ENCODE assay signal across 20 cellular contexts in genomic region chr1:171883844-171884243, GRCh38. TPM values are rescaled to one million over a fixed set of nuclear protein-coding genes. Genes with fewer than 3 reads are reported as not detected.
DNase-seq lines count a peak whose midpoint lies in the region; ATAC-seq and TF ChIP-seq lines count a peak whose summit lies in the region.
"Had no signal": no experiment of that assay in that cellular context is flagged by ENCODE, and none has a peak within 500 bp of the region (broad histone marks: within the 10 kb centered on the region; RNA-seq: fewer than 3 reads in every experiment).

No MANE protein-coding gene starts in this region.

- peaks cover 0 to 2% of the 10 kb centered on the region in 2 donors for H3K4me1 ChIP-seq in neuronal stem cell (ENCODE audit: control insufficient read depth in 2 of 2, insufficient read depth in 1 of 2, low read depth in 1 of 2, low read length in 2 of 2)

- no peak overlapping the region for H4K91ac ChIP-seq in neuronal stem cell (ENCODE audit: low read depth, low read length, poor library complexity)

- peak; percentile 57 for DNase-seq in activated naive CD4-positive, alpha-beta T cell treated with anti-CD3 and anti-CD28 coated beads for 36 hours
- no peak for DNase-seq in activated naive CD4-positive, alpha-beta T cell (lab: John Stamatoyannopoulos, UW)
- DNase-seq in GM20000 (ENCODE audit: low spot score) (peak; percentile 14), neuronal stem cell (ENCODE audit: low spot score) (no peak), NCI-H1930 (lab: John Stamatoyannopoulos, UW) (no peak), lower leg skin (ENCODE audit: low spot score in 2 of 2) (no peak)
- DNase-seq in stimulated activated naive CD4-positive, alpha-beta T cell (lab: John Stamatoyannopoulos, UW): no peak
- DNase-seq: ACHN; activated effector memory CD4-positive, alpha-beta T cell treated with anti-CD3 and anti-CD28 coated beads, Interleukin-2, amount 50 U/mL, for 16 hours; cortex of kidney; DMS153; left colon; midbrain; NCI-H1436; retina; RPMI8226 had no signal

- no peak overlapping the region for H4K8ac ChIP-seq in neuronal stem cell (ENCODE audit: low read depth, low read length)

- no peaks in the 10 kb centered on the region for H3K36me3 Mint-ChIP-seq in activated naive CD4-positive, alpha-beta T cell treated with anti-CD3 and anti-CD28 coated beads for 36 hours (ENCODE audit: low read depth)
- H3K36me3 Mint-ChIP-seq: CD14-positive monocyte had no signal

- H3K79me1 ChIP-seq in neuronal stem cell (ENCODE audit: low read depth, low read length): no peaks in the 10 kb centered on the region

- CTCF ChIA-PET in activated naive CD4-positive, alpha-beta T cell treated with anti-CD3 and anti-CD28 coated beads for 36 hours (lab: Charles Lee): no interaction called here

- intact Hi-C loops in activated naive CD4-positive, alpha-beta T cell treated with anti-CD3 and anti-CD28 coated beads for 36 hours (cut with micrococcal nuclease): no loop called here
- intact Hi-C loops in lower leg skin (cut with DNase I; ENCODE audit: low total_unique reads): no loop called here

- no peaks in the 10 kb centered on the region for H3K9me3 ChIP-seq in neuronal stem cell (replicated peaks in 1 of 2; ENCODE audit: control insufficient read depth in 2 of 2, insufficient read depth in 1 of 2, low read depth in 1 of 2, low read length in 2 of 2)

- no peak overlapping the region for H2BK12ac ChIP-seq in neuronal stem cell (ENCODE audit: low read length)

- H3K36me3 ChIP-seq in neuronal stem cell (replicated peaks in 1 of 2; ENCODE audit: control insufficient read depth in 2 of 2, insufficient read depth in 2 of 2, low read length in 2 of 2): no peaks in the 10 kb centered on the region

- no peak overlapping the region for H3K23ac ChIP-seq in neuronal stem cell (ENCODE audit: low read depth, low read length, poor library complexity)

- no peak overlapping the region for H2BK120ac ChIP-seq in neuronal stem cell (ENCODE audit: low read depth, low read length)

- no peak overlapping the region for H3K4me3 Mint-ChIP-seq in activated naive CD4-positive, alpha-beta T cell treated with anti-CD3 and anti-CD28 coated beads for 36 hours
- H3K4me3 Mint-ChIP-seq: brain, CD14-positive monocyte, neural crest cell had no signal

- H2BK15ac ChIP-seq in neuronal stem cell (ENCODE audit: low read length): no peak overlapping the region

- H3K4me2 ChIP-seq in neuronal stem cell (ENCODE audit: insufficient read depth, low read length, poor library complexity, severe bottlenecking): no peak overlapping the region

- H3K27me3 ChIP-seq in neuronal stem cell (ENCODE audit: control insufficient read depth in 3 of 3, insufficient read depth in 3 of 3, low read depth in 1 of 3, low read length in 3 of 3): no peaks in the 10 kb centered on the region

- no peak for TF ChIP-seq POLR2A in lower leg skin (IDR thresholded peaks at IDR 0.05)

- no peak overlapping the region for H3K27ac ChIP-seq in neuronal stem cell (replicated peaks; ENCODE audit: low read length)

- H3K4me3 ChIP-seq in neuronal stem cell (ENCODE audit: low read length in 2 of 2): no peak overlapping the region
- H3K4me3 ChIP-seq in lower leg skin (ENCODE audit: low read depth, poor library complexity, severe bottlenecking): no peak overlapping the region

- H2AK5ac ChIP-seq in neuronal stem cell (ENCODE audit: low read depth, low read length): no peak overlapping the region

- no peak overlapping the region for H2BK5ac ChIP-seq in neuronal stem cell (ENCODE audit: low read length)

- no peak overlapping the region for H3K18ac ChIP-seq in neuronal stem cell (ENCODE audit: low read length)

- no CpG with 5 or more reads among the region's 4 CpGs for WGBS in neuronal stem cell (ENCODE audit: extremely low coverage in 2 of 2, insufficient read length in 2 of 2, insufficient replicate concordance in 1 of 2), 2 donors
- WGBS in lower leg skin, 2 donors: 72 to 81% methylated on average over 4 of the region's 4 CpGs

- no peaks in the 10 kb centered on the region for H3K9me3 Mint-ChIP-seq in activated naive CD4-positive, alpha-beta T cell treated with anti-CD3 and anti-CD28 coated beads for 36 hours

- H2AFZ ChIP-seq in neuronal stem cell (ENCODE audit: low read length): peak overlapping the region; percentile 57

- H3K14ac ChIP-seq in neuronal stem cell (ENCODE audit: low read length): no peak overlapping the region

- ATAC-seq in HG03565 (IDR thresholded peaks at IDR 0.05; ENCODE audit: unreplicated experiment): peak; percentile 66
- ATAC-seq: left colon had no signal

- H3K4ac ChIP-seq in neuronal stem cell (ENCODE audit: low read length): no peak overlapping the region

- H3K9ac ChIP-seq in neuronal stem cell (ENCODE audit: low read depth, low read length, poor library complexity): no peak overlapping the region

- H3K27me3 Mint-ChIP-seq in activated naive CD4-positive, alpha-beta T cell treated with anti-CD3 and anti-CD28 coated beads for 36 hours (ENCODE audit: low read depth): no peaks in the 10 kb centered on the region
- H3K27me3 Mint-ChIP-seq: brain had no signal

- H3K27ac Mint-ChIP-seq in activated naive CD4-positive, alpha-beta T cell treated with anti-CD3 and anti-CD28 coated beads for 36 hours: no peak overlapping the region
- H3K27ac Mint-ChIP-seq: brain, CD14-positive monocyte had no signal

- H3K4me1 Mint-ChIP-seq in activated naive CD4-positive, alpha-beta T cell treated with anti-CD3 and anti-CD28 coated beads for 36 hours (ENCODE audit: low read depth): peaks cover 13% of the 10 kb centered on the region
- H3K4me1 Mint-ChIP-seq: CD14-positive monocyte had no signal

- TF ChIP-seq CTCF in GM20000 (IDR thresholded peaks at IDR 0.05; ENCODE audit: extremely low read depth, missing control alignments) (no peak), lower leg skin (IDR thresholded peaks at IDR 0.05) (no peak)

RNA-seq across cellular contexts. Expression of gene DNM3, which starts 42.5 kb away (rescaled TPM):
- total RNA-seq in activated naive CD4-positive, alpha-beta T cell treated with anti-CD3 and anti-CD28 coated beads for 36 hours: under 1 TPM; 0.96 to 0.98 TPM
- 0.59 TPM for polyA plus RNA-seq in neuronal stem cell (2013, experiment 1 of 2)
- polyA plus RNA-seq in neuronal stem cell (2013, experiment 2 of 2): 0.76 TPM
- 1 to 10 TPM; 2.7 to 4.5 (median 4.0) TPM for total RNA-seq in lower leg skin
- polyA plus RNA-seq: CD14-positive monocyte had no signal

Comparison
In these comparisons a context has a peak if more than half of its experiments do, and no peak if none do; other contexts are left out.
1. DNase-seq: peak in activated naive CD4-positive, alpha-beta T cell treated with anti-CD3 and anti-CD28 coated beads for 36 hours (single experiment) and GM20000 (single experiment); none in activated naive CD4-positive, alpha-beta T cell (0 of 4), neuronal stem cell (single experiment), NCI-H1930 (0 of 2), stimulated activated naive CD4-positive, alpha-beta T cell (0 of 6) and lower leg skin (0 of 2).